8 cellular contexts compared by ENCODE assay signal in genomic region chr1:228101994-228102790, GRCh38. TPM values are rescaled to one million over a fixed set of nuclear protein-coding genes. Genes with fewer than 3 reads are reported as not detected.
DNase-seq lines count a peak whose midpoint lies in the region; ATAC-seq, FAIRE-seq and TF ChIP-seq lines count a peak whose summit lies in the region.

No MANE protein-coding gene starts in this region.

- 3 to 4% methylated on average over 40 to 73 of the region's 73 CpGs for whole genome bisulfite sequencing in pancreas, 2 donors

- H3K4me3 ChIP-seq in foreskin fibroblast (ENCODE audit: low read depth in 1 of 2, low read length in 2 of 2) (peak overlapping the region; percentile 84 to 88), pancreas (peak overlapping the region; percentile 56 to 77 (median 70))

- H3K4me1 Mint-ChIP-seq in activated T-helper 1 cell treated with anti-CD3 and anti-CD28 coated beads, Interleukin-12 subunit alpha, Interleukin-12 subunit beta, Interleukin-2, Interleukin-4 antibody, amounts not matched to agents 30 ng/mL and 10 ng/mL and 1 ng/mL, durations not matched to agents 14 hours and 24 hours and 36 hours (ENCODE audit: low read depth): peaks cover 17% of the 10 kb centered on the region

- peak overlapping the region; percentile 92 for H3K4me3 Mint-ChIP-seq in activated T-helper 1 cell treated with anti-CD3 and anti-CD28 coated beads, Interleukin-12 subunit alpha, Interleukin-12 subunit beta, Interleukin-2, Interleukin-4 antibody, amounts not matched to agents 30 ng/mL and 10 ng/mL and 1 ng/mL, durations not matched to agents 14 hours and 24 hours and 36 hours

- no peak for FAIRE-seq in pancreas (lab: Jason Lieb, UNC)

- H3K27me3 ChIP-seq in pancreas: no peaks in the 10 kb centered on the region

- H3K36me3 Mint-ChIP-seq in activated T-helper 1 cell treated with anti-CD3 and anti-CD28 coated beads, Interleukin-12 subunit alpha, Interleukin-12 subunit beta, Interleukin-2, Interleukin-4 antibody, amounts not matched to agents 30 ng/mL and 10 ng/mL and 1 ng/mL, durations not matched to agents 14 hours and 24 hours and 36 hours (ENCODE audit: low read depth): peaks cover 23% of the 10 kb centered on the region

- DNase-seq in NCI-H1105 (lab: John Stamatoyannopoulos, UW) (peak; percentile 4), NCI-H1105 treated with DMSO at 0.1 percent for 48 hours (lab: John Stamatoyannopoulos, UW) (no peak), NCI-H2171 treated with DMSO at 0.1 percent for 48 hours (lab: John Stamatoyannopoulos, UW) (peak; percentile 50), foreskin fibroblast (peak in 1 of 2 donors; percentile 73), pancreas (peak in 4 of 6 donors; percentile 61 to 89 (median 74)), SKM-1 (lab: John Stamatoyannopoulos, UW; ENCODE audit: unreplicated experiment) (no peak)
- peak; percentile 31 for DNase-seq in activated T-helper 1 cell treated with anti-CD3 and anti-CD28 coated beads, Interleukin-12 subunit alpha, Interleukin-12 subunit beta, Interleukin-2, Interleukin-4 antibody, amounts not matched to agents 30 ng/mL and 10 ng/mL and 1 ng/mL, durations not matched to agents 14 hours and 24 hours and 36 hours (ENCODE audit: low spot score)

- peaks cover 0 to 29% (median 3%) of the 10 kb centered on the region in 3 donors for H3K36me3 ChIP-seq in pancreas

- intact Hi-C loops in activated T-helper 1 cell treated with anti-CD3 and anti-CD28 coated beads, Interleukin-12 subunit alpha, Interleukin-12 subunit beta, Interleukin-2, Interleukin-4 antibody, amounts not matched to agents 30 ng/mL and 10 ng/mL and 1 ng/mL, durations not matched to agents 14 hours and 24 hours and 36 hours (cut with micrococcal nuclease): loop anchor here (2.0 kb wide), 1 partner anchor 367 kb away; the partner anchor contains the start of genes JMJD4 and SNAP47
- intact Hi-C loops in pancreas (cut with DNase I): no loop called here

- no peaks in the 10 kb centered on the region for H3K9me3 ChIP-seq in pancreas

- H3K4me1 ChIP-seq in pancreas: peaks cover 0 to 9% (median 0%) of the 10 kb centered on the region in 3 donors

- TF ChIP-seq CTCF in foreskin fibroblast (IDR thresholded peaks at IDR 0.05; ENCODE audit: low read depth, low read length) (peak; percentile 10), pancreas (IDR thresholded peaks at IDR 0.05) (no peak)

- peak overlapping the region; percentile 81 to 94 (median 90) for H3K27ac ChIP-seq in pancreas

- H3K27me3 Mint-ChIP-seq in activated T-helper 1 cell treated with anti-CD3 and anti-CD28 coated beads, Interleukin-12 subunit alpha, Interleukin-12 subunit beta, Interleukin-2, Interleukin-4 antibody, amounts not matched to agents 30 ng/mL and 10 ng/mL and 1 ng/mL, durations not matched to agents 14 hours and 24 hours and 36 hours (ENCODE audit: insufficient read depth): no peaks in the 10 kb centered on the region

- ATAC-seq in HG02759 (IDR thresholded peaks at IDR 0.05; ENCODE audit: unreplicated experiment) (peak; percentile 19), pancreas (peak; percentile 18 to 35 (median 32))

- no peaks in the 10 kb centered on the region for H3K9me3 Mint-ChIP-seq in activated T-helper 1 cell treated with anti-CD3 and anti-CD28 coated beads, Interleukin-12 subunit alpha, Interleukin-12 subunit beta, Interleukin-2, Interleukin-4 antibody, amounts not matched to agents 30 ng/mL and 10 ng/mL and 1 ng/mL, durations not matched to agents 14 hours and 24 hours and 36 hours

- H3K27ac Mint-ChIP-seq in activated T-helper 1 cell treated with anti-CD3 and anti-CD28 coated beads, Interleukin-12 subunit alpha, Interleukin-12 subunit beta, Interleukin-2, Interleukin-4 antibody, amounts not matched to agents 30 ng/mL and 10 ng/mL and 1 ng/mL, durations not matched to agents 14 hours and 24 hours and 36 hours: peak overlapping the region; percentile 58

RNA-seq across cellular contexts. Expression of gene C1orf35, which starts 0.9 kb away (rescaled TPM):
- 27.7 and 30.7 TPM in 2 replicates for total RNA-seq in activated T-helper 1 cell treated with anti-CD3 and anti-CD28 coated beads, Interleukin-12 subunit alpha, Interleukin-12 subunit beta, Interleukin-2, Interleukin-4 antibody, amounts not matched to agents 30 ng/mL and 10 ng/mL and 1 ng/mL, durations not matched to agents 14 hours and 24 hours and 36 hours
- total RNA-seq in pancreas: 1 to 10 TPM; 6.3 to 9.3 (median 7.8) TPM
- polyA plus RNA-seq in pancreas: 10 to 100 TPM; 18.9 to 33.2 TPM

RNA-seq across cellular contexts. Expression of gene MRPL55, which starts 6.9 kb away (rescaled TPM):
- 53.3 and 61.7 TPM in 2 replicates for total RNA-seq in activated T-helper 1 cell treated with anti-CD3 and anti-CD28 coated beads, Interleukin-12 subunit alpha, Interleukin-12 subunit beta, Interleukin-2, Interleukin-4 antibody, amounts not matched to agents 30 ng/mL and 10 ng/mL and 1 ng/mL, durations not matched to agents 14 hours and 24 hours and 36 hours
- 10 to 100 TPM; 18.1 to 24.7 (median 23.9) TPM for total RNA-seq in pancreas
- polyA plus RNA-seq in pancreas: 100 to 1,000 TPM; 103 to 113 TPM

RNA-seq across cellular contexts. Expression of gene ARF1, which starts 19.7 kb away (rescaled TPM):
- total RNA-seq in activated T-helper 1 cell treated with anti-CD3 and anti-CD28 coated beads, Interleukin-12 subunit alpha, Interleukin-12 subunit beta, Interleukin-2, Interleukin-4 antibody, amounts not matched to agents 30 ng/mL and 10 ng/mL and 1 ng/mL, durations not matched to agents 14 hours and 24 hours and 36 hours: 404 TPM in 2 replicates
- 100 to 1,000 TPM; 160 to 251 (median 205) TPM for total RNA-seq in pancreas
- 100 to 1,000 TPM; 167 to 234 TPM for polyA plus RNA-seq in pancreas

RNA-seq across cellular contexts. Expression of gene GUK1, which starts 37.9 kb away (rescaled TPM):
- total RNA-seq in activated T-helper 1 cell treated with anti-CD3 and anti-CD28 coated beads, Interleukin-12 subunit alpha, Interleukin-12 subunit beta, Interleukin-2, Interleukin-4 antibody, amounts not matched to agents 30 ng/mL and 10 ng/mL and 1 ng/mL, durations not matched to agents 14 hours and 24 hours and 36 hours: 201 and 202 TPM in 2 replicates
- total RNA-seq in pancreas: 100 to 1,000 TPM in 2 of 6 donors, 10 to 100 TPM in 4; 71.5 to 114 (median 98.6) TPM
- polyA plus RNA-seq in pancreas: 100 to 1,000 TPM; 317 TPM

RNA-seq across cellular contexts. Expression of gene GJC2, which starts 47.5 kb away (rescaled TPM):
- total RNA-seq in activated T-helper 1 cell treated with anti-CD3 and anti-CD28 coated beads, Interleukin-12 subunit alpha, Interleukin-12 subunit beta, Interleukin-2, Interleukin-4 antibody, amounts not matched to agents 30 ng/mL and 10 ng/mL and 1 ng/mL, durations not matched to agents 14 hours and 24 hours and 36 hours: 0.61 and 0.93 TPM in 2 replicates
- under 1 TPM; 0.08 to 0.69 (median 0.34) TPM for total RNA-seq in pancreas
- polyA plus RNA-seq in pancreas: under 1 TPM; 0.59 to 0.80 TPM

Comparison
In these comparisons a context has a peak if more than half of its experiments do, and no peak if none do; other contexts are left out.
1. DNase-seq: peak in NCI-H1105 (single experiment), NCI-H2171 treated with DMSO at 0.1 percent for 48 hours (single experiment), activated T-helper 1 cell treated with anti-CD3 and anti-CD28 coated beads, Interleukin-12 subunit alpha, Interleukin-12 subunit beta, Interleukin-2, Interleukin-4 antibody, amounts not matched to agents 30 ng/mL and 10 ng/mL and 1 ng/mL, durations not matched to agents 14 hours and 24 hours and 36 hours (single experiment) and pancreas (4 of 6); none in NCI-H1105 treated with DMSO at 0.1 percent for 48 hours (single experiment) and SKM-1 (single experiment).